Comparison of ENCODE assay signal across 30 cellular contexts in genomic region chr9:98545041-98545440, GRCh38.
"Had no signal": no experiment of that assay in that cellular context is flagged by ENCODE, and none has a peak within 500 bp of the region (broad histone marks: within the 10 kb centered on the region; RNA-seq: fewer than 3 reads in every experiment).

No MANE protein-coding gene starts in this region.

- ATAC-seq: Panc1, Right ventricle myocardium inferior, SK-N-SH treated with all-trans-retinoic acid at 6 μM for 48 hours, T-cell had no signal

- DNase-seq: Karpas-422, MM.1S, NCI-H1048, NCI-H1092 treated with DMSO at 0.1 percent for 48 hours, NCI-H1105 treated with DMSO at 0.1 percent for 48 hours, NCI-H1436, NCI-H146, NCI-H1694, NCI-H187, NCI-H1930, NCI-H2029 treated with DMSO at 0.1 percent for 48 hours, NCI-H2081 treated with DMSO at 0.1 percent for 48 hours, NCI-H2171 treated with DMSO at 0.1 percent for 48 hours, NCI-H2227 treated with DMSO at 0.1 percent for 48 hours, NCI-H345, NCI-H446, NCI-H510A treated with DMSO at 0.1 percent for 48 hours, NCI-H524 treated with DMSO at 0.1 percent for 48 hours, NCI-H526 treated with DMSO at 0.1 percent for 48 hours, NCI-H748 treated with DMSO at 0.1 percent for 48 hours, NCI-H82, PC-9, SHP77, SIG-M5, SJCRH30, T-cell had no signal

- H3K4me3 ChIP-seq: PC-9, SJCRH30, SK-N-MC had no signal
